In the genomic region with DNA sequence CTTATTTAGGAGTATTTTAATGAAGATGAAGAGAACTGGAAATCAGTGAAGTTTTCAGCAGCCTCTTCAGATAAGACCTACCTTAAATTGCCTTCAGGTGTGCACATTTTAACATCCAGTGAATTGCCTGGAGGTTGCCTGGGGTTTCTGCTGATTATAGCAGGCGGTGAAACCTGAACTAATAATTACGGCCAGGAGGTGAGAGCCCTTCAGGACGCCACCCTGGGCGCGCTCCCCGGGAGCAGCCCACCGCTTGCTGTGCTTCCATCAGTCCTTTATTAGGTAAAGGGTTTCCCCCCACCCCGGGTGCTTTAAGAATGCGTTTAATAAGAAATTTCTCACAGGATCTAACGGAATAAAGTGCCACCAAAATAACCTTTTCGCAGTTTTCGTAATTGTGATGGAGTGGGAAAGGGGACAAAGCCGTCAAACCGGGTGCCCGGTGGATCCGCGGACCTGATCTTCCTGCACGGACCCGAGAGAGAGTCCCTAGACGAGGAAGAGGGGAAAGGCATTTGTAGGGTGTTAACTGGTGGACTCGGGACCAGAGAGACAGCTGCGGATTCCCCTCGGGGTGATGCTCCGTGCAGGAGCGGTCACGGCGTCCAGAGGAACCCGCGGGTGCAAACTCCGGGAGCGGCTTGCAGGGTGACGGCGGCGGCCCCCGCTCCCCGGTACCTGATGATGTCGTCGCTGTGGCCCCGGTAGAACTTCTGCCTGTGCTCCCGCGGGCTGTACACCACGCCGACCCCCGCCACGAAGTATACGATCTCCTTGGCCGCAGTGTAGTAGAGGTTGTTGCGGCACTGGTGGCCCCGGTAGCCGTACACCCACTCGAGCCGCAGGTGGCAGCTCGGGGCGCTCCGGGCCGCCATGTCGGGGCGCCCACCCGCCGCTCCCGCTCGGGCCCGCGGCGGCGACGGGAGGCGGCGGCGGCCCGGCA, we compare ENCODE assay signal across 1 cellular context.
TF ChIP-seq lines count a peak whose summit lies in the region.

No MANE protein-coding gene starts in this region.

TF ChIP-seq in HEK293, 187 proteins besides CTCF, POLR2A, EP300 and RAD21 (continued from another document):
- TF ChIP-seq, protein P1, sequence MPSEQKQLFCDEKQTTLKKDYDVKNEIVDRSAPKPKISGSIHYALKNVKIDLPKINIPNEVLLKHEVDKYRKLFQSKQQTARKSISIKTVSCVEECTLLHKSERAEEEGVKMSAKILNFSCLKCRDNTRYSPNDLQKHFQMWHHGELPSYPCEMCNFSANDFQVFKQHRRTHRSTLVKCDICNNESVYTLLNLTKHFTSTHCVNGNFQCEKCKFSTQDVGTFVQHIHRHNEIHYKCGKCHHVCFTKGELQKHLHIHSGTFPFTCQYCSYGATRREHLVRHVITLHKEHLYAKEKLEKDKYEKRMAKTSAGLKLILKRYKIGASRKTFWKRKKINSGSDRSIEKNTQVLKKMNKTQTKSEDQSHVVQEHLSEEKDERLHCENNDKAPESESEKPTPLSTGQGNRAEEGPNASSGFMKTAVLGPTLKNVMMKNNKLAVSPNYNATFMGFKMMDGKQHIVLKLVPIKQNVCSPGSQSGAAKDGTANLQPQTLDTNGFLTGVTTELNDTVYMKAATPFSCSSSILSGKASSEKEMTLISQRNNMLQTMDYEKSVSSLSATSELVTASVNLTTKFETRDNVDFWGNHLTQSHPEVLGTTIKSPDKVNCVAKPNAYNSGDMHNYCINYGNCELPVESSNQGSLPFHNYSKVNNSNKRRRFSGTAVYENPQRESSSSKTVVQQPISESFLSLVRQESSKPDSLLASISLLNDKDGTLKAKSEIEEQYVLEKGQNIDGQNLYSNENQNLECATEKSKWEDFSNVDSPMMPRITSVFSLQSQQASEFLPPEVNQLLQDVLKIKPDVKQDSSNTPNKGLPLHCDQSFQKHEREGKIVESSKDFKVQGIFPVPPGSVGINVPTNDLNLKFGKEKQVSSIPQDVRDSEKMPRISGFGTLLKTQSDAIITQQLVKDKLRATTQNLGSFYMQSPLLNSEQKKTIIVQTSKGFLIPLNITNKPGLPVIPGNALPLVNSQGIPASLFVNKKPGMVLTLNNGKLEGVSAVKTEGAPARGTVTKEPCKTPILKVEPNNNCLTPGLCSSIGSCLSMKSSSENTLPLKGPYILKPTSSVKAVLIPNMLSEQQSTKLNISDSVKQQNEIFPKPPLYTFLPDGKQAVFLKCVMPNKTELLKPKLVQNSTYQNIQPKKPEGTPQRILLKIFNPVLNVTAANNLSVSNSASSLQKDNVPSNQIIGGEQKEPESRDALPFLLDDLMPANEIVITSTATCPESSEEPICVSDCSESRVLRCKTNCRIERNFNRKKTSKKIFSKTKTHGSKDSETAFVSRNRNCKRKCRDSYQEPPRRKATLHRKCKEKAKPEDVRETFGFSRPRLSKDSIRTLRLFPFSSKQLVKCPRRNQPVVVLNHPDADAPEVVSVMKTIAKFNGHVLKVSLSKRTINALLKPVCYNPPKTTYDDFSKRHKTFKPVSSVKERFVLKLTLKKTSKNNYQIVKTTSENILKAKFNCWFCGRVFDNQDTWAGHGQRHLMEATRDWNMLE (tag by site-specific recombination; conservative IDR thresholded peaks at IDR 0.05; ENCODE audit: low read depth): no peak
- no peak for TF ChIP-seq ZNF677 (tag by site-specific recombination; IDR thresholded peaks at IDR 0.05)
- TF ChIP-seq ZNF274 (IDR thresholded peaks at IDR 0.05; ENCODE audit: low read length): no peak
- no peak for TF ChIP-seq ZNF274 (tag by site-specific recombination; IDR thresholded peaks at IDR 0.05; ENCODE audit: borderline replicate concordance)
- TF ChIP-seq KLF7 (tag by site-specific recombination; IDR thresholded peaks at IDR 0.05; ENCODE audit: borderline replicate concordance): no peak
- no peak for TF ChIP-seq ZNF558 (tag by site-specific recombination; IDR thresholded peaks at IDR 0.05)
- TF ChIP-seq, protein P2, sequence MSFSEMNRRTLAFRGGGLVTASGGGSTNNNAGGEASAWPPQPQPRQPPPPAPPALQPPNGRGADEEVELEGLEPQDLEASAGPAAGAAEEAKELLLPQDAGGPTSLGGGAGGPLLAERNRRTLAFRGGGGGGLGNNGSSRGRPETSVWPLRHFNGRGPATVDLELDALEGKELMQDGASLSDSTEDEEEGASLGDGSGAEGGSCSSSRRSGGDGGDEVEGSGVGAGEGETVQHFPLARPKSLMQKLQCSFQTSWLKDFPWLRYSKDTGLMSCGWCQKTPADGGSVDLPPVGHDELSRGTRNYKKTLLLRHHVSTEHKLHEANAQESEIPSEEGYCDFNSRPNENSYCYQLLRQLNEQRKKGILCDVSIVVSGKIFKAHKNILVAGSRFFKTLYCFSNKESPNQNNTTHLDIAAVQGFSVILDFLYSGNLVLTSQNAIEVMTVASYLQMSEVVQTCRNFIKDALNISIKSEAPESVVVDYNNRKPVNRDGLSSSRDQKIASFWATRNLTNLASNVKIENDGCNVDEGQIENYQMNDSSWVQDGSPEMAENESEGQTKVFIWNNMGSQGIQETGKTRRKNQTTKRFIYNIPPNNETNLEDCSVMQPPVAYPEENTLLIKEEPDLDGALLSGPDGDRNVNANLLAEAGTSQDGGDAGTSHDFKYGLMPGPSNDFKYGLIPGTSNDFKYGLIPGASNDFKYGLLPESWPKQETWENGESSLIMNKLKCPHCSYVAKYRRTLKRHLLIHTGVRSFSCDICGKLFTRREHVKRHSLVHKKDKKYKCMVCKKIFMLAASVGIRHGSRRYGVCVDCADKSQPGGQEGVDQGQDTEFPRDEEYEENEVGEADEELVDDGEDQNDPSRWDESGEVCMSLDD (tag by site-specific recombination; IDR thresholded peaks at IDR 0.05): peak; percentile 53; the same call in 1 of the 2 replicates
- no peak for TF ChIP-seq YY1 (tag by site-specific recombination; IDR thresholded peaks at IDR 0.05)
